2 cellular contexts compared by ENCODE assay signal in the genomic region with DNA sequence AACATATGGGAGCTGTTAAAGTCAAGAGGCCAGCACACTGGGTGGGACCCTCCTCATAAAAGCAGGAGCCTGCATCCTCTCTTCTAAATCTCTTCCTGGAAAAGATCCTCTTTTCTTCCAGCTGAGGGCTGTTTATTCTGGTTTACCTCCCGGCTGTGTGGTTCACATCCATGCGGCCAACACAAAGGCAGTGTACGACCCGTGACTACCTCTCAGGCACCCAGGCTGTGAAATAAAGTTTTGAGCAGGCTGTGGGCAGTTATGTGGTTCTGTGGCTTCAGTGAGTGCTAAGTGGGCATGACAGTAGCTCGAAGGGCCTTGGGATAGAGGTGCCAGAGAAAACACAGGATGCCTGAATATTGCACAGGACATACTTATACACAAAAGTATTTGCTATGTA.
TF ChIP-seq lines count a peak whose summit lies in the region.

No MANE protein-coding gene starts in this region.

TF ChIP-seq in GM23338, 12 proteins besides CTCF, POLR2A, EP300 and RAD21 (continued from another document):
- TF ChIP-seq, protein P1, sequence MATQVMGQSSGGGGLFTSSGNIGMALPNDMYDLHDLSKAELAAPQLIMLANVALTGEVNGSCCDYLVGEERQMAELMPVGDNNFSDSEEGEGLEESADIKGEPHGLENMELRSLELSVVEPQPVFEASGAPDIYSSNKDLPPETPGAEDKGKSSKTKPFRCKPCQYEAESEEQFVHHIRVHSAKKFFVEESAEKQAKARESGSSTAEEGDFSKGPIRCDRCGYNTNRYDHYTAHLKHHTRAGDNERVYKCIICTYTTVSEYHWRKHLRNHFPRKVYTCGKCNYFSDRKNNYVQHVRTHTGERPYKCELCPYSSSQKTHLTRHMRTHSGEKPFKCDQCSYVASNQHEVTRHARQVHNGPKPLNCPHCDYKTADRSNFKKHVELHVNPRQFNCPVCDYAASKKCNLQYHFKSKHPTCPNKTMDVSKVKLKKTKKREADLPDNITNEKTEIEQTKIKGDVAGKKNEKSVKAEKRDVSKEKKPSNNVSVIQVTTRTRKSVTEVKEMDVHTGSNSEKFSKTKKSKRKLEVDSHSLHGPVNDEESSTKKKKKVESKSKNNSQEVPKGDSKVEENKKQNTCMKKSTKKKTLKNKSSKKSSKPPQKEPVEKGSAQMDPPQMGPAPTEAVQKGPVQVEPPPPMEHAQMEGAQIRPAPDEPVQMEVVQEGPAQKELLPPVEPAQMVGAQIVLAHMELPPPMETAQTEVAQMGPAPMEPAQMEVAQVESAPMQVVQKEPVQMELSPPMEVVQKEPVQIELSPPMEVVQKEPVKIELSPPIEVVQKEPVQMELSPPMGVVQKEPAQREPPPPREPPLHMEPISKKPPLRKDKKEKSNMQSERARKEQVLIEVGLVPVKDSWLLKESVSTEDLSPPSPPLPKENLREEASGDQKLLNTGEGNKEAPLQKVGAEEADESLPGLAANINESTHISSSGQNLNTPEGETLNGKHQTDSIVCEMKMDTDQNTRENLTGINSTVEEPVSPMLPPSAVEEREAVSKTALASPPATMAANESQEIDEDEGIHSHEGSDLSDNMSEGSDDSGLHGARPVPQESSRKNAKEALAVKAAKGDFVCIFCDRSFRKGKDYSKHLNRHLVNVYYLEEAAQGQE (IDR thresholded peaks at IDR 0.05; ENCODE audit: unreplicated experiment): no peak
- no peak for TF ChIP-seq CREB1 (CRISPR knock-in tag; IDR thresholded peaks at IDR 0.05; ENCODE audit: low read depth)

TF ChIP-seq in K562, 482 proteins besides CTCF, POLR2A, EP300 and RAD21 (continued from another document):
- TF ChIP-seq, protein P2, sequence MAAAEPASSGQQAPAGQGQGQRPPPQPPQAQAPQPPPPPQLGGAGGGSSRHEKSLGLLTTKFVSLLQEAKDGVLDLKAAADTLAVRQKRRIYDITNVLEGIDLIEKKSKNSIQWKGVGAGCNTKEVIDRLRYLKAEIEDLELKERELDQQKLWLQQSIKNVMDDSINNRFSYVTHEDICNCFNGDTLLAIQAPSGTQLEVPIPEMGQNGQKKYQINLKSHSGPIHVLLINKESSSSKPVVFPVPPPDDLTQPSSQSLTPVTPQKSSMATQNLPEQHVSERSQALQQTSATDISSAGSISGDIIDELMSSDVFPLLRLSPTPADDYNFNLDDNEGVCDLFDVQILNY (CRISPR knock-in tag; IDR thresholded peaks at IDR 0.05): no peak
- TF ChIP-seq ZFPM2 (CRISPR knock-in tag; IDR thresholded peaks at IDR 0.05) (no peak), STAT5B (CRISPR knock-in tag; IDR thresholded peaks at IDR 0.05) (no peak), PTBP1 (IDR thresholded peaks at IDR 0.05; ENCODE audit: low read depth, low read length) (no peak)
